Comparison of ENCODE assay signal across 17 cellular contexts in genomic region chr18:58657494-58657893, GRCh38. TPM values are rescaled to one million over a fixed set of nuclear protein-coding genes. Genes with fewer than 3 reads are reported as not detected.
DNase-seq lines count a peak whose midpoint lies in the region; ATAC-seq and TF ChIP-seq lines count a peak whose summit lies in the region.
"Had no signal": no experiment of that assay in that cellular context is flagged by ENCODE, and none has a peak within 500 bp of the region (broad histone marks: within the 10 kb centered on the region; RNA-seq: fewer than 3 reads in every experiment).

No MANE protein-coding gene starts in this region.

- peaks cover 20 to 44% (median 39%) of the 10 kb centered on the region in 11 experiments for H3K9me3 ChIP-seq in BLaER1 treated with 17β-estradiol and CSF1 and Interleukin-3, amounts not matched to agents 10 nM and 100 nM (replicated peaks in 1 of 11)
- H3K9me3 ChIP-seq in CD8-positive, alpha-beta memory T cell (ENCODE audit: low read length), result peaks cover 6% of the 10 kb centered on the region
- peaks cover 4% of the 10 kb centered on the region; the same call in 1 of the 2 replicates for H3K9me3 ChIP-seq in PC-9 (ENCODE audit: insufficient read depth, low read depth)
- H3K9me3 ChIP-seq in neural progenitor cell (ENCODE audit: low read depth), result peaks cover 5% of the 10 kb centered on the region
- H3K9me3 ChIP-seq: BE2C, colonic mucosa, SK-N-SH had no signal

- intact Hi-C loops in PC-9 (cut with micrococcal nuclease; ENCODE audit: unreplicated experiment), result no loop called here

- peak overlapping the region in 8 of 10 experiments; percentile 1 to 25 (median 13); a peak in 7 of 20 replicates for H3K4me3 ChIP-seq in BLaER1 treated with 17β-estradiol and CSF1 and Interleukin-3, amounts not matched to agents 10 nM and 100 nM
- peak overlapping the region; percentile 35 for H3K4me3 ChIP-seq in CD8-positive, alpha-beta memory T cell (ENCODE audit: low read length)
- H3K4me3 ChIP-seq in PC-9 (no peak overlapping the region), neural progenitor cell (no peak overlapping the region)
- H3K4me3 ChIP-seq: colonic mucosa had no signal

- H3K4me2 ChIP-seq in BLaER1 treated with 17β-estradiol and CSF1 and Interleukin-3, amounts not matched to agents 10 nM and 100 nM, result peak overlapping the region; percentile 78 to 93 (median 83)
- H3K4me2 ChIP-seq in PC-9, result no peak overlapping the region
- no peak overlapping the region for H3K4me2 ChIP-seq in neural progenitor cell
- H3K4me2 ChIP-seq: SK-N-SH had no signal

- H3K9me2 ChIP-seq in PC-9 (ENCODE audit: insufficient read depth), result no peaks in the 10 kb centered on the region
- H3K9me2 ChIP-seq: SK-N-SH had no signal

- H3K27me3 Mint-ChIP-seq in CD8-positive, alpha-beta memory T cell, result no peaks in the 10 kb centered on the region
- H3K27me3 Mint-ChIP-seq in T-cell (no peaks in the 10 kb centered on the region), immature natural killer cell (ENCODE audit: low read depth in 3 of 3) (peaks cover 0 to 9% (median 0%) of the 10 kb centered on the region in 3 donors), neural progenitor cell (ENCODE audit: insufficient read depth, low read depth) (peaks cover 6% of the 10 kb centered on the region)

- H3K27ac ChIP-seq in BLaER1 treated with 17β-estradiol and CSF1 and Interleukin-3, amounts not matched to agents 10 nM and 100 nM, result peak overlapping the region in 10 of 11 experiments; percentile 33 to 84 (median 80); a peak in 20 of 22 replicates
- no peak overlapping the region for H3K27ac ChIP-seq in CD8-positive, alpha-beta memory T cell (ENCODE audit: low read depth, low read length)
- no peak overlapping the region for H3K27ac ChIP-seq in PC-9
- H3K27ac ChIP-seq in neural progenitor cell, result no peak overlapping the region
- H3K27ac ChIP-seq: colonic mucosa had no signal

- H3K9ac ChIP-seq in BLaER1 treated with 17β-estradiol and CSF1 and Interleukin-3, amounts not matched to agents 10 nM and 100 nM, result peak overlapping the region in 9 of 11 experiments; percentile 32 to 70 (median 64); a peak in 17 of 22 replicates
- no peak overlapping the region for H3K9ac ChIP-seq in neural progenitor cell
- H3K9ac ChIP-seq: SK-N-SH had no signal

- H2AFZ ChIP-seq in PC-9, result no peak overlapping the region
- no peak overlapping the region for H2AFZ ChIP-seq in neural progenitor cell (replicated peaks)

- no peak for ATAC-seq in T-cell (replicated peaks in 1 of 4)

- H4K20me1 ChIP-seq in BLaER1 treated with 17β-estradiol and CSF1 and Interleukin-3, amounts not matched to agents 10 nM and 100 nM, result no peaks in the 10 kb centered on the region
- H4K20me1 ChIP-seq in PC-9 (ENCODE audit: insufficient read depth) (no peaks in the 10 kb centered on the region), neural progenitor cell (ENCODE audit: low read depth) (no peaks in the 10 kb centered on the region)

- H3K4me3 Mint-ChIP-seq in CD8-positive, alpha-beta memory T cell, result peak overlapping the region in 6 of 7 donors; percentile 64 to 82 (median 76)
- peak overlapping the region; percentile 60 to 71 (median 67) for H3K4me3 Mint-ChIP-seq in T-cell
- H3K4me3 Mint-ChIP-seq in immature natural killer cell, result peak overlapping the region; percentile 74 to 83 (median 77)
- H3K4me3 Mint-ChIP-seq in neural progenitor cell, result no peak overlapping the region
- H3K4me3 Mint-ChIP-seq: WTC11 had no signal

- H3K27me3 ChIP-seq in BLaER1 treated with 17β-estradiol and CSF1 and Interleukin-3, amounts not matched to agents 10 nM and 100 nM, result no peaks in the 10 kb centered on the region
- no peaks in the 10 kb centered on the region for H3K27me3 ChIP-seq in CD8-positive, alpha-beta memory T cell (ENCODE audit: insufficient read depth, low read length, poor library complexity, severe bottlenecking)
- H3K27me3 ChIP-seq in PC-9 (ENCODE audit: insufficient read depth, low read depth) (no peaks in the 10 kb centered on the region), neural progenitor cell (no peaks in the 10 kb centered on the region)
- H3K27me3 ChIP-seq: BE2C, colonic mucosa had no signal

- H3K27ac Mint-ChIP-seq in CD8-positive, alpha-beta memory T cell, result peak overlapping the region; percentile 55 to 98 (median 88)
- H3K27ac Mint-ChIP-seq in T-cell (peak overlapping the region; percentile 88 to 94), immature natural killer cell (peak overlapping the region; percentile 82 to 98 (median 90)), neural progenitor cell (no peak overlapping the region)
- H3K27ac Mint-ChIP-seq: WTC11 had no signal

- POLR2A ChIA-PET in CD8-positive, alpha-beta memory T cell (lab: Charles Lee), result interaction anchor here (0.8 to 3.5 kb wide), 3 partner anchors 14 to 121 kb away, joined by 4 to 43 read pairs (median 5); partner anchors contain the start of gene MALT1
- POLR2A ChIA-PET in T-cell (lab: Charles Lee), result interaction anchor here (0.6 to 3.1 kb wide), 2 partner anchors 14 to 18 kb away, joined by 3 to 19 read pairs; partner anchors contain the start of gene MALT1 (in 1 of the 2)
- POLR2A ChIA-PET in PC-9 (lab: Charles Lee; ENCODE audit: unreplicated experiment), result no interaction called here

- H3K4me1 Mint-ChIP-seq in CD8-positive, alpha-beta memory T cell, result peaks cover 62 to 84% (median 81%) of the 10 kb centered on the region in 3 donors
- H3K4me1 Mint-ChIP-seq in T-cell, result peaks cover 72 to 85% (median 73%) of the 10 kb centered on the region in 3 donors
- H3K4me1 Mint-ChIP-seq in immature natural killer cell, result peaks cover 44 to 69% of the 10 kb centered on the region in 2 donors
- no peaks in the 10 kb centered on the region for H3K4me1 Mint-ChIP-seq in neural progenitor cell
- H3K4me1 Mint-ChIP-seq: WTC11 had no signal

- DNase-seq in CD8-positive, alpha-beta memory T cell, result no peak
- DNase-seq in T-cell (no peak), immature natural killer cell (no peak), PC-9 (no peak), neural progenitor cell (ENCODE audit: low spot score) (no peak)
- no peak for DNase-seq in activated effector memory CD4-positive, alpha-beta T cell treated with anti-CD3 and anti-CD28 coated beads, Interleukin-2, amount 50 U/mL, for 16 hours
- DNase-seq: anterior cingulate cortex; BE2C; colonic mucosa; NCI-H1694; NCI-H446; occipital lobe; SK-N-SH; stimulated activated naive CD4-positive, alpha-beta T cell treated with Interleukin-2 at 50 U/mL for 16 hours had no signal

- peaks cover 0 to 13% (median 2%) of the 10 kb centered on the region in 3 donors for H3K36me3 Mint-ChIP-seq in CD8-positive, alpha-beta memory T cell
- H3K36me3 Mint-ChIP-seq in T-cell (peaks cover 11% of the 10 kb centered on the region), immature natural killer cell (no peaks in the 10 kb centered on the region), neural progenitor cell (no peaks in the 10 kb centered on the region)
- H3K36me3 Mint-ChIP-seq: WTC11 had no signal

- no peaks in the 10 kb centered on the region for H3K79me2 ChIP-seq in PC-9 (ENCODE audit: low read depth)
- no peaks in the 10 kb centered on the region for H3K79me2 ChIP-seq in neural progenitor cell (ENCODE audit: low read depth)

- H3F3A ChIP-seq in PC-9 (ENCODE audit: insufficient read depth, low read depth) (no peaks in the 10 kb centered on the region), neural progenitor cell (ENCODE audit: low read depth) (no peaks in the 10 kb centered on the region)

- peaks cover 0 to 19% (median 4%) of the 10 kb centered on the region in 5 donors for H3K9me3 Mint-ChIP-seq in CD8-positive, alpha-beta memory T cell
- H3K9me3 Mint-ChIP-seq in T-cell, result peaks cover 5 to 23% (median 9%) of the 10 kb centered on the region in 3 donors
- H3K9me3 Mint-ChIP-seq in immature natural killer cell, result no peaks in the 10 kb centered on the region
- peaks cover 26% of the 10 kb centered on the region for H3K9me3 Mint-ChIP-seq in neural progenitor cell

- TF ChIP-seq CTCF in PC-9 (conservative IDR thresholded peaks at IDR 0.05), result no peak
- no peak for TF ChIP-seq CTCF in neural progenitor cell (IDR thresholded peaks at IDR 0.05)

- H3K36me3 ChIP-seq in BLaER1 treated with 17β-estradiol and CSF1 and Interleukin-3, amounts not matched to agents 10 nM and 100 nM, result peaks cover 0 to 4% (median 0%) of the 10 kb centered on the region in 11 experiments; a peak in 2 of 22 replicates
- no peaks in the 10 kb centered on the region for H3K36me3 ChIP-seq in CD8-positive, alpha-beta memory T cell (ENCODE audit: insufficient read depth, low read length)
- no peaks in the 10 kb centered on the region for H3K36me3 ChIP-seq in PC-9 (ENCODE audit: low read depth)
- H3K36me3 ChIP-seq in neural progenitor cell, result no peaks in the 10 kb centered on the region
- H3K36me3 ChIP-seq: BE2C, colonic mucosa had no signal

- BruUV-seq in PC-9 (replicated peaks; lab: Mats Ljungman, UMichigan), result no TSS peak

- CTCF ChIA-PET in CD8-positive, alpha-beta memory T cell (lab: Charles Lee), result interaction anchor here (2.0 to 3.3 kb wide), 2 partner anchors 13 to 107 kb away, joined by 8 to 19 read pairs; partner anchors contain the start of gene MALT1
- CTCF ChIA-PET in T-cell (lab: Charles Lee) (interaction anchor here in 1 of 2 donors (1.1 to 1.3 kb wide), 2 partner anchors 19 to 106 kb away, joined by 3 read pairs; no protein-coding TSS in a partner anchor), PC-9 (lab: Charles Lee) (no interaction called here)

- H3K4me1 ChIP-seq in BLaER1 treated with 17β-estradiol and CSF1 and Interleukin-3, amounts not matched to agents 10 nM and 100 nM, result peaks cover 45 to 63% (median 58%) of the 10 kb centered on the region in 10 experiments
- peaks cover 44% of the 10 kb centered on the region for H3K4me1 ChIP-seq in CD8-positive, alpha-beta memory T cell (ENCODE audit: insufficient read depth, low read length)
- H3K4me1 ChIP-seq in PC-9 (replicated peaks; ENCODE audit: insufficient read depth) (peaks cover 6% of the 10 kb centered on the region; the same call in 1 of the 2 replicates), neural progenitor cell (no peaks in the 10 kb centered on the region)
- H3K4me1 ChIP-seq: BE2C, colonic mucosa had no signal

RNA-seq across cellular contexts. Expression of gene MALT1, which starts 13.8 kb away (rescaled TPM):
- 10 to 100 TPM; 33.1 to 35.8 TPM for total RNA-seq in CD8-positive, alpha-beta memory T cell
- 41.4 TPM for polyA plus RNA-seq in CD8-positive, alpha-beta memory T cell
- total RNA-seq in T-cell (10 to 100 TPM; 54.5 to 83.2 (median 69.5) TPM), PC-9 (2021) (19.0 and 19.6 TPM in 2 replicates), neural progenitor cell (ENCODE audit: low replicate concordance) (24.4 and 28.4 TPM in 2 replicates)
- polyA plus RNA-seq in immature natural killer cell, result 10 to 100 TPM; 18.8 to 34.2 (median 30.6) TPM

RNA-seq across cellular contexts. Expression of gene ALPK2, which starts 28.6 kb away (rescaled TPM):
- under 1 TPM; 0.38 to 0.55 TPM for total RNA-seq in CD8-positive, alpha-beta memory T cell
- 0.21 TPM for polyA plus RNA-seq in CD8-positive, alpha-beta memory T cell
- total RNA-seq in T-cell (1 to 10 TPM in 3 of 5 donors, under 1 TPM in 2; 0.25 to 3.1 (median 1.1) TPM), PC-9 (2021) (0.10 and 0.28 TPM in 2 replicates), neural progenitor cell (ENCODE audit: low replicate concordance) (0.15 and 0.24 TPM in 2 replicates)
- under 1 TPM in 1 of 3 donors, not detected in 2; 0.07 TPM for polyA plus RNA-seq in immature natural killer cell
- total RNA-seq: mesenteric fat pad had no signal

Comparison
In these comparisons a context has a peak if more than half of its experiments do, and no peak if none do; other contexts are left out.
1. H3K27ac ChIP-seq: peak in BLaER1 treated with 17β-estradiol and CSF1 and Interleukin-3, amounts not matched to agents 10 nM and 100 nM (10 of 11); none in CD8-positive, alpha-beta memory T cell (single experiment), PC-9 (single experiment) and neural progenitor cell (single experiment).
2. H3K4me2 ChIP-seq: peak in BLaER1 treated with 17β-estradiol and CSF1 and Interleukin-3, amounts not matched to agents 10 nM and 100 nM (11 of 11); none in PC-9 (single experiment) and neural progenitor cell (single experiment).
3. H3K4me3 ChIP-seq: peak in BLaER1 treated with 17β-estradiol and CSF1 and Interleukin-3, amounts not matched to agents 10 nM and 100 nM (8 of 10) and CD8-positive, alpha-beta memory T cell (single experiment); none in PC-9 (single experiment) and neural progenitor cell (single experiment).